Comparison of ENCODE assay signal across 14 cellular contexts in the genomic region with DNA sequence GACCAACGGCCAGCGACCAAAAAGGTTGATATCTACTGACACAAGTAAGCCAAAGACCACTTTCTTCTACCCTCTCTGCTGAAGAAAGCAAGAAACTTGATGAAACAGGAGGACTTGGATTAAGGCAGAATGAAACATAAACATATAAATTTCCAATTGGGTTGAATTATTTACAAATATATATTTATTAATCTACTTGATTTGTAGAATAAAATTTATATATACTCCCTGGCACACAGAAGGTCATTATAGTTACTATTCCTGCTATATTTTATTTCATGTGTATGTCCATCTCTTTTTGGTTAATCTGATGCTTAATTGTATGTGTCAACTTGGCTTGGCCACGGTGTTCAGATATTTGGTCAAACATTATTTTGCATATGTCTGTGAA. TPM values are rescaled to one million over a fixed set of nuclear protein-coding genes. Genes with fewer than 3 reads are reported as not detected.
A peak's percentile ranks its signal among the peaks of the same experiment; 100 is the strongest.
DNase-seq lines count a peak whose midpoint lies in the region; ATAC-seq, FAIRE-seq and TF ChIP-seq lines count a peak whose summit lies in the region.
"Had no signal": no experiment of that assay in that cellular context is flagged by ENCODE, and none has a peak within 500 bp of the region (broad histone marks: within the 10 kb centered on the region; RNA-seq: fewer than 3 reads in every experiment).

No MANE protein-coding gene starts in this region.

- H3K79me1 ChIP-seq in neuronal stem cell (ENCODE audit: low read depth, low read length), result no peaks in the 10 kb centered on the region

- H3K9ac ChIP-seq in PC-3 (ENCODE audit: low read length), result no peak overlapping the region
- H3K9ac ChIP-seq in endothelial cell of umbilical vein (replicated peaks; ENCODE audit: extremely low read depth, insufficient read depth, low read length), result no peak overlapping the region
- H3K9ac ChIP-seq in neuronal stem cell (ENCODE audit: low read depth, low read length, poor library complexity), result no peak overlapping the region
- H3K9ac ChIP-seq: KMS-11 had no signal

- H2AFZ ChIP-seq in PC-3 (ENCODE audit: low read length), result no peak overlapping the region
- no peak overlapping the region for H2AFZ ChIP-seq in endothelial cell of umbilical vein (ENCODE audit: low read depth, low read length)
- H2AFZ ChIP-seq in neuronal stem cell (ENCODE audit: low read length), result peak overlapping the region; percentile 12

- H3K27me3 ChIP-seq in PC-3 (ENCODE audit: low read length), result no peaks in the 10 kb centered on the region
- no peaks in the 10 kb centered on the region for H3K27me3 ChIP-seq in endothelial cell of umbilical vein (ENCODE audit: control insufficient read depth in 2 of 2, insufficient read depth in 2 of 2, low read length in 2 of 2)
- peaks cover 0 to 12% (median 0%) of the 10 kb centered on the region in 3 experiments for H3K27me3 ChIP-seq in neuronal stem cell (ENCODE audit: control insufficient read depth in 3 of 3, insufficient read depth in 3 of 3, low read depth in 1 of 3, low read length in 3 of 3)
- H3K27me3 ChIP-seq in aorta (ENCODE audit: control insufficient read depth in 1 of 2, insufficient read depth in 2 of 2, low read length in 1 of 2), result no peaks in the 10 kb centered on the region

- no peaks in the 10 kb centered on the region for H3K9me3 ChIP-seq in PC-3 (ENCODE audit: low read length)
- H3K9me3 ChIP-seq in endothelial cell of umbilical vein (replicated peaks; ENCODE audit: control insufficient read depth, insufficient read depth, low read length), result no peaks in the 10 kb centered on the region
- H3K9me3 ChIP-seq in neuronal stem cell (replicated peaks in 1 of 2; ENCODE audit: control insufficient read depth in 2 of 2, insufficient read depth in 1 of 2, low read depth in 1 of 2, low read length in 2 of 2), result no peaks in the 10 kb centered on the region
- no peaks in the 10 kb centered on the region for H3K9me3 ChIP-seq in aorta (ENCODE audit: control insufficient read depth, low read length)

- peaks cover 25% of the 10 kb centered on the region for H3K4me1 ChIP-seq in PC-3 (ENCODE audit: insufficient read depth, low read length)
- peaks cover 21% of the 10 kb centered on the region for H3K4me1 ChIP-seq in endothelial cell of umbilical vein (ENCODE audit: control insufficient read depth, extremely low read depth, insufficient read depth, low read length)
- H3K4me1 ChIP-seq in neuronal stem cell (ENCODE audit: control insufficient read depth in 2 of 2, insufficient read depth in 1 of 2, low read depth in 1 of 2, low read length in 2 of 2), result peaks cover 1 to 7% of the 10 kb centered on the region in 2 donors
- no peaks in the 10 kb centered on the region for H3K4me1 ChIP-seq in aorta (ENCODE audit: control insufficient read depth in 1 of 2, insufficient read depth in 2 of 2, low read length in 2 of 2)

- no peak for FAIRE-seq in endothelial cell of umbilical vein (lab: Jason Lieb, UNC)

- H3K4me2 ChIP-seq in PC-3 (ENCODE audit: low read length), result peak overlapping the region; percentile 20
- peak overlapping the region; percentile 5 for H3K4me2 ChIP-seq in endothelial cell of umbilical vein (ENCODE audit: insufficient read depth, low read length)
- H3K4me2 ChIP-seq in neuronal stem cell (ENCODE audit: insufficient read depth, low read length, poor library complexity, severe bottlenecking), result no peak overlapping the region
- H3K4me2 ChIP-seq: KMS-11 had no signal

- CTCF ChIA-PET in Calu3 (lab: Charles Lee), result interaction anchor here (0.8 to 1.2 kb wide), 3 partner anchors 18 to 90 kb away, joined by 3 to 4 read pairs (median 3); no protein-coding TSS in a partner anchor
- CTCF ChIA-PET in PC-3 (lab: Charles Lee), result no interaction called here
- CTCF ChIA-PET in endothelial cell of umbilical vein (lab: Charles Lee), result interaction anchor here (0.9 to 1.5 kb wide), 2 partner anchors 22 to 65 kb away, joined by 3 to 5 read pairs; no protein-coding TSS in a partner anchor

- no peaks in the 10 kb centered on the region for H3K9me2 ChIP-seq in PC-3 (replicated peaks; ENCODE audit: low read length)

- dilution Hi-C loops in endothelial cell of umbilical vein (cut with MboI; ENCODE audit: extremely low pct_ligation_motif_present, low sequenced_read_pairs), result no loop called here

- H3K4me3 ChIP-seq in PC-3 (ENCODE audit: low read length), result no peak overlapping the region
- H3K4me3 ChIP-seq in endothelial cell of umbilical vein (replicated peaks in 1 of 3; ENCODE audit: insufficient read depth in 1 of 3, low read depth in 1 of 3, low read length in 3 of 3), result no peak overlapping the region
- H3K4me3 ChIP-seq in neuronal stem cell (ENCODE audit: low read length in 2 of 2), result no peak overlapping the region
- H3K4me3 ChIP-seq in aorta (ENCODE audit: low read length in 2 of 2), result no peak overlapping the region

- H3K79me2 ChIP-seq in PC-3 (ENCODE audit: low read length) (peaks cover 14% of the 10 kb centered on the region), endothelial cell of umbilical vein (ENCODE audit: control insufficient read depth, insufficient read depth, low read length) (peaks cover 9% of the 10 kb centered on the region)

- BruUV-seq in Calu3 (replicated peaks; lab: Mats Ljungman, UMichigan), result no TSS peak
- BruUV-seq in PC-3 (replicated peaks; lab: Mats Ljungman, UMichigan), result no TSS peak
- no TSS peak for BruUV-seq in endothelial cell of umbilical vein (replicated peaks; lab: Mats Ljungman, UMichigan)

- H2BK120ac ChIP-seq in neuronal stem cell (ENCODE audit: low read depth, low read length), result no peak overlapping the region

- H2AK5ac ChIP-seq in neuronal stem cell (ENCODE audit: low read depth, low read length), result no peak overlapping the region

- H3K9me1 ChIP-seq in endothelial cell of umbilical vein (replicated peaks; ENCODE audit: control insufficient read depth, extremely low read depth, insufficient read depth, low read length), result no peaks in the 10 kb centered on the region

- intact Hi-C loops in Calu3 (cut with micrococcal nuclease; ENCODE audit: unreplicated experiment) (no loop called here), PC-3 (cut with micrococcal nuclease) (loop anchor here (10.0 kb wide), 1 partner anchor 83 kb away; no protein-coding TSS in a partner anchor), endothelial cell of umbilical vein (cut with micrococcal nuclease) (no loop called here), aorta (cut with DNase I) (no loop called here)

- peak overlapping the region; percentile 42 for H3K27ac ChIP-seq in PC-3 (ENCODE audit: low read length)
- peak overlapping the region; percentile 71 for H3K27ac ChIP-seq in endothelial cell of umbilical vein (ENCODE audit: insufficient read depth, low read depth, low read length)
- H3K27ac ChIP-seq in neuronal stem cell (replicated peaks; ENCODE audit: low read length), result no peak overlapping the region
- H3K27ac ChIP-seq in aorta (ENCODE audit: low read depth in 1 of 2, low read length in 2 of 2), result no peak overlapping the region
- H3K27ac ChIP-seq: KMS-11 had no signal

- H3K27ac Mint-ChIP-seq in Calu3 (ENCODE audit: unreplicated experiment), result peak overlapping the region; percentile 16

- H3F3A ChIP-seq in PC-3 (ENCODE audit: low read length, unreplicated experiment), result peaks cover 6% of the 10 kb centered on the region

- ATAC-seq in PC-3 (no peak), aorta (ENCODE audit: low FRiP score) (no peak), GM19324 (IDR thresholded peaks at IDR 0.05; ENCODE audit: low FRiP score, unreplicated experiment) (no peak)

- H3K14ac ChIP-seq in neuronal stem cell (ENCODE audit: low read length), result no peak overlapping the region

- H3K36me3 ChIP-seq in PC-3 (ENCODE audit: low read depth, low read length) (no peaks in the 10 kb centered on the region), endothelial cell of umbilical vein (ENCODE audit: control insufficient read depth in 2 of 2, extremely low read depth in 1 of 2, insufficient read depth in 2 of 2, low read length in 2 of 2) (no peaks in the 10 kb centered on the region), neuronal stem cell (replicated peaks in 1 of 2; ENCODE audit: control insufficient read depth in 2 of 2, insufficient read depth in 2 of 2, low read length in 2 of 2) (no peaks in the 10 kb centered on the region), aorta (ENCODE audit: control insufficient read depth in 1 of 2, insufficient read depth in 2 of 2, low read length in 1 of 2) (no peaks in the 10 kb centered on the region)

- H3K4me3 Mint-ChIP-seq in Calu3 (ENCODE audit: low read depth, unreplicated experiment), result no peak overlapping the region

- H2BK5ac ChIP-seq in neuronal stem cell (ENCODE audit: low read length), result no peak overlapping the region

- DNase-seq in Calu3 (no peak), PC-3 (no peak), endothelial cell of umbilical vein (ENCODE audit: low read depth, low spot score) (no peak), neuronal stem cell (ENCODE audit: low spot score) (no peak), middle frontal gyrus (ENCODE audit: extremely low spot score, low spot score) (no peak), aorta (no peak)
- DNase-seq in stimulated activated naive CD4-positive, alpha-beta T cell treated with Interleukin-2 at 50 U/mL for 16 hours (lab: John Stamatoyannopoulos, UW), result no peak
- DNase-seq: DMS53, GOT3, NCI-H510A treated with DMSO at 0.1 percent for 48 hours, NCI-H82, Right ventricle myocardium superior had no signal

- H3K9me3 Mint-ChIP-seq in Calu3 (ENCODE audit: low read depth, unreplicated experiment), result peaks cover 5% of the 10 kb centered on the region

- H3K27me3 Mint-ChIP-seq in Calu3 (ENCODE audit: unreplicated experiment), result no peaks in the 10 kb centered on the region

- H3K36me3 Mint-ChIP-seq in Calu3 (ENCODE audit: insufficient read depth, unreplicated experiment), result peaks cover 27% of the 10 kb centered on the region

- H3K18ac ChIP-seq in neuronal stem cell (ENCODE audit: low read length), result no peak overlapping the region

- H4K91ac ChIP-seq in neuronal stem cell (ENCODE audit: low read depth, low read length, poor library complexity), result no peak overlapping the region

- TF ChIP-seq POLR2A in endothelial cell of umbilical vein (IDR thresholded peaks at IDR 0.05; ENCODE audit: low read depth, low read length), result no peak

- H2BK15ac ChIP-seq in neuronal stem cell (ENCODE audit: low read length), result no peak overlapping the region

- POLR2A ChIA-PET in PC-3 (lab: Charles Lee; ENCODE audit: unreplicated experiment), result no interaction called here
- POLR2A ChIA-PET in endothelial cell of umbilical vein (lab: Charles Lee), result no interaction called here

- H4K20me1 ChIP-seq in PC-3 (ENCODE audit: low read length) (no peaks in the 10 kb centered on the region), endothelial cell of umbilical vein (replicated peaks; ENCODE audit: control insufficient read depth, extremely low read depth, insufficient read depth, low read length) (no peaks in the 10 kb centered on the region)

- no peak overlapping the region for H3K23ac ChIP-seq in neuronal stem cell (ENCODE audit: low read depth, low read length, poor library complexity)

- no peak overlapping the region for H2BK12ac ChIP-seq in neuronal stem cell (ENCODE audit: low read length)

- H3K4ac ChIP-seq in neuronal stem cell (ENCODE audit: low read length), result no peak overlapping the region

- TF ChIP-seq CTCF in Calu3 (IDR thresholded peaks at IDR 0.05; ENCODE audit: unreplicated experiment) (no peak), PC-3 (conservative IDR thresholded peaks at IDR 0.05; ENCODE audit: low read depth, low read length) (no peak), endothelial cell of umbilical vein (IDR thresholded peaks at IDR 0.05; ENCODE audit: extremely low read depth in 1 of 2, insufficient read depth in 1 of 2, low read depth in 1 of 2, low read length in 2 of 2) (no peak)

- no peak overlapping the region for H4K8ac ChIP-seq in neuronal stem cell (ENCODE audit: low read depth, low read length)

- no CpG with 5 or more reads among the region's 3 CpGs for WGBS in neuronal stem cell (ENCODE audit: extremely low coverage in 2 of 2, insufficient read length in 2 of 2, insufficient replicate concordance in 1 of 2), 2 donors
- 87 to 88% methylated on average over 3 of the region's 3 CpGs for WGBS in aorta, 2 donors

- H3K4me1 Mint-ChIP-seq in Calu3 (ENCODE audit: low read depth, unreplicated experiment), result peaks cover 27% of the 10 kb centered on the region

RNA-seq across cellular contexts. Expression of a gene that starts 4.2 kb away (rescaled TPM):
- total RNA-seq in Calu3 (2022) (84.6 and 109 TPM in 2 replicates), PC-3 (2014; rRNA removed) (50.4 and 73.2 TPM in 2 replicates), endothelial cell of umbilical vein (99.3 and 113 TPM in 2 replicates), aorta (10 to 100 TPM; 14.3 to 15.7 TPM)
- polyA plus RNA-seq in endothelial cell of umbilical vein (154 and 166 TPM in 2 replicates), aorta (1 to 10 TPM in 1 of 2 donors, under 1 TPM in 1; 0.18 to 1.3 TPM)
- polyA plus RNA-seq in endothelial cell of umbilical vein (2011; cell fraction: cytosol; rRNA removed), result 80.1 and 88.6 TPM in 2 replicates
- 280 and 349 TPM in 2 replicates for polyA plus RNA-seq in endothelial cell of umbilical vein (2011; cell fraction: nucleus; rRNA removed)
- polyA plus RNA-seq in endothelial cell of umbilical vein (2012), result 121 and 143 TPM in 2 replicates
- polyA minus RNA-seq in endothelial cell of umbilical vein, result 869 and 872 TPM in 2 replicates
- polyA minus RNA-seq in endothelial cell of umbilical vein (2011; cell fraction: cytosol; rRNA and poly(A)+ RNA removed), result 17.4 TPM
- polyA minus RNA-seq in endothelial cell of umbilical vein (2011; cell fraction: nucleus; rRNA and poly(A)+ RNA removed), result 1,050 and 1,471 TPM in 2 replicates
- polyA plus RNA-seq in neuronal stem cell (2013, experiment 1 of 2), result 0.47 TPM
- 0.40 TPM for polyA plus RNA-seq in neuronal stem cell (2013, experiment 2 of 2)

Comparison
In these comparisons a context has a peak if more than half of its experiments do, and no peak if none do; other contexts are left out.
1. H3K27ac ChIP-seq: peak in PC-3 (single experiment) and endothelial cell of umbilical vein (single experiment); none in neuronal stem cell (single experiment) and aorta (0 of 2).